Comparison of ENCODE assay signal across 1 cellular context in genomic region chr12:56230449-56231183, GRCh38.
A peak's percentile ranks its signal among the peaks of the same experiment; 100 is the strongest.
TF ChIP-seq lines count a peak whose summit lies in the region.

No MANE protein-coding gene starts in this region.

TF ChIP-seq in HepG2, 621 proteins besides CTCF, POLR2A, EP300 and RAD21 (continued from another document and continues in another):
- TF ChIP-seq KAT7 (CRISPR knock-in tag; IDR thresholded peaks at IDR 0.05; ENCODE audit: borderline replicate concordance), result peak; percentile 7; the same call in 1 of the 2 replicates
- peak; percentile 62; the same call in 1 of the 2 replicates for TF ChIP-seq CREM (IDR thresholded peaks at IDR 0.05)
- TF ChIP-seq CREM (CRISPR knock-in tag; IDR thresholded peaks at IDR 0.05), result no peak
- TF ChIP-seq DBP (CRISPR knock-in tag; IDR thresholded peaks at IDR 0.05; ENCODE audit: not compliant biosample characterization), result peak; percentile 39
- TF ChIP-seq MYNN (CRISPR knock-in tag; IDR thresholded peaks at IDR 0.05; ENCODE audit: low read depth), result no peak
- TF ChIP-seq PHF8 (CRISPR knock-in tag; IDR thresholded peaks at IDR 0.05), result peak; percentile 66
- no peak for TF ChIP-seq SOX6 (IDR thresholded peaks at IDR 0.05)
- 0 out of 2 replicates have a peak, but pooled peaks have one; percentile 10 for TF ChIP-seq SOX6 (CRISPR knock-in tag; IDR thresholded peaks at IDR 0.05)
- peak; percentile 46; the same call in 1 of the 2 replicates for TF ChIP-seq MEIS1 (CRISPR knock-in tag; IDR thresholded peaks at IDR 0.05; ENCODE audit: borderline replicate concordance)
- TF ChIP-seq ZNF552 (CRISPR knock-in tag; IDR thresholded peaks at IDR 0.05; ENCODE audit: borderline replicate concordance), result no peak
- peak; percentile 53 for TF ChIP-seq RFXAP (CRISPR knock-in tag; IDR thresholded peaks at IDR 0.05; ENCODE audit: borderline replicate concordance)
- TF ChIP-seq U2AF2 (IDR thresholded peaks at IDR 0.05; ENCODE audit: low read depth, low read length), result no peak
- TF ChIP-seq GATA4 (IDR thresholded peaks at IDR 0.05; ENCODE audit: borderline replicate concordance, low read depth), result peak; percentile 28; the same call in 1 of the 2 replicates
- TF ChIP-seq MED13 (CRISPR knock-in tag; IDR thresholded peaks at IDR 0.05), result no peak
- TF ChIP-seq ZBTB7B (CRISPR knock-in tag; IDR thresholded peaks at IDR 0.05), result peak; percentile 62; the same call in 1 of the 2 replicates
- TF ChIP-seq CCAR2 (optimal IDR thresholded peaks at IDR 0.05; ENCODE audit: low read depth, low read length), result peak; percentile 29
- peak; percentile 76; the same call in 1 of the 2 replicates for TF ChIP-seq ZBTB3 (CRISPR knock-in tag; IDR thresholded peaks at IDR 0.05; ENCODE audit: borderline replicate concordance, low read depth)
- TF ChIP-seq, protein P1, sequence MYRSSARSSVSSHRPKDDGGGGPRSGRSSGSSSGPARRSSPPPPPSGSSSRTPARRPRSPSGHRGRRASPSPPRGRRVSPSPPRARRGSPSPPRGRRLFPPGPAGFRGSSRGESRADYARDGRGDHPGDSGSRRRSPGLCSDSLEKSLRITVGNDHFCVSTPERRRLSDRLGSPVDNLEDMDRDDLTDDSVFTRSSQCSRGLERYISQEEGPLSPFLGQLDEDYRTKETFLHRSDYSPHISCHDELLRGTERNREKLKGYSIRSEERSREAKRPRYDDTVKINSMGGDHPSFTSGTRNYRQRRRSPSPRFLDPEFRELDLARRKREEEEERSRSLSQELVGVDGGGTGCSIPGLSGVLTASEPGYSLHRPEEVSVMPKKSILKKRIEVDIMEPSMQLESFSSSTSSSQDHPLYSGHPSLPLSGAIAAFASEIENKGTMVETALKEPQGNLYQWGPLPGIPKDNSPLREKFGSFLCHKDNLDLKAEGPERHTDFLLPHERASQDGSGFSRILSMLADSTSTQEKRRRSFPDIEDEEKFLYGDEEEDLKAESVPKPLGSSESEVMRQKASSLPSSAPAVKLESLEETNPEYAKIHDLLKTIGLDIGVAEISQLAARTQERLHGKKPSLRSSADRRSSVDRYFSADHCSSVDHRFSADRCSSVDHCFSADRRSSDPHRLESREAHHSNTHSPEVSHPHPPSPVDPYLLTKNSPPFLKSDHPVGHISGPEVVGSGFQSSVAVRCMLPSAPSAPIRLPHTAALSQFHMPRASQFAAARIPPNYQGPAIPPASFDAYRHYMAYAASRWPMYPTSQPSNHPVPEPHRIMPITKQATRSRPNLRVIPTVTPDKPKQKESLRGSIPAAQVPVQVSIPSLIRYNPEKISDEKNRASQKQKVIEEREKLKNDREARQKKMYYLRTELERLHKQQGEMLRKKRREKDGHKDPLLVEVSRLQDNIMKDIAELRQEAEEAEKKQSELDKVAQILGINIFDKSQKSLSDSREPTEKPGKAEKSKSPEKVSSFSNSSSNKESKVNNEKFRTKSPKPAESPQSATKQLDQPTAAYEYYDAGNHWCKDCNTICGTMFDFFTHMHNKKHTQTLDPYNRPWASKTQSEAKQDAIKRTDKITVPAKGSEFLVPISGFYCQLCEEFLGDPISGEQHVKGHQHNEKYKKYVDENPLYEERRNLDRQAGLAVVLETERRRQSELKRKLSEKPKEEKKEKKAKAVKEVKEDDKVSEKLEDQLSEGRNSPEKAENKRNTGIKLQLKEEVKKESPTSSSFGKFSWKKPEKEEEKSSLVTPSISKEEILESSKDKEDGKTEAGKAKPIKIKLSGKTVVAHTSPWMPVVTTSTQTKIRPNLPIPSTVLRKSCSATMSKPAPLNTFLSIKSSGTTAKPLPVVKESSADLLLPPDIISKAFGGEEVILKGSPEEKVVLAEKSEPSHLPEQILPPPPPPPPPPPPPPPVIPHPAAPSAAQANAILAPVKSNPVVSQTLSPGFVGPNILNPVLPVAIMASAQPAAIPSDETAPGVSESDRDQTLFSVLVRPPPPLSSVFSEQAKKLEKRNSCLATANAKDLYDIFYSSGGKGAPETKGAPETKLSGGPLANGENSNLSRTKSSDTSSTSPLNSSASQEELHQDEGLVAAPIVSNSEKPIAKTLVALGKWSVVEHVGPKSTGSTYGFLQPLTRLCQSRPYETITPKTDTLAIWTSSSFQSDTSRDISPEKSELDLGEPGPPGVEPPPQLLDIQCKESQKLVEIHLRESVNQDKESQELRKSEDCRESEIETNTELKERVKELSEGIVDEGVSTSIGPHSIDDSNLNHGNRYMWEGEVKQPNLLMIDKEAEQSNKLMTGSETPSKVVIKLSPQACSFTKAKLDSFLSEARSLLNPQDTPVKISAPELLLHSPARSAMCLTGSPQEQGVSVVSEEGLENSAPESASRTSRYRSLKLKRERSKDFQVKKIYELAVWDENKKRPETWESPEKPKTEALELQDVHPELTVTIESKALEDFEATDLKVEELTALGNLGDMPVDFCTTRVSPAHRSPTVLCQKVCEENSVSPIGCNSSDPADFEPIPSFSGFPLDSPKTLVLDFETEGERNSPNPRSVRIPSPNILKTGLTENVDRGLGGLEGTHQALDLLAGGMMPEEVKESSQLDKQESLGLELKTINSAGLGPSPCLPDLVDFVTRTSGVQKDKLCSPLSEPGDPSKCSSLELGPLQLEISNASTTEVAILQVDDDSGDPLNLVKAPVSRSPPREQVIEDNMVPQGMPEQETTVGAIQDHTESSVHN (CRISPR knock-in tag; IDR thresholded peaks at IDR 0.05), result peak; percentile 53; the same call in 1 of the 2 replicates
- TF ChIP-seq, protein P2, sequence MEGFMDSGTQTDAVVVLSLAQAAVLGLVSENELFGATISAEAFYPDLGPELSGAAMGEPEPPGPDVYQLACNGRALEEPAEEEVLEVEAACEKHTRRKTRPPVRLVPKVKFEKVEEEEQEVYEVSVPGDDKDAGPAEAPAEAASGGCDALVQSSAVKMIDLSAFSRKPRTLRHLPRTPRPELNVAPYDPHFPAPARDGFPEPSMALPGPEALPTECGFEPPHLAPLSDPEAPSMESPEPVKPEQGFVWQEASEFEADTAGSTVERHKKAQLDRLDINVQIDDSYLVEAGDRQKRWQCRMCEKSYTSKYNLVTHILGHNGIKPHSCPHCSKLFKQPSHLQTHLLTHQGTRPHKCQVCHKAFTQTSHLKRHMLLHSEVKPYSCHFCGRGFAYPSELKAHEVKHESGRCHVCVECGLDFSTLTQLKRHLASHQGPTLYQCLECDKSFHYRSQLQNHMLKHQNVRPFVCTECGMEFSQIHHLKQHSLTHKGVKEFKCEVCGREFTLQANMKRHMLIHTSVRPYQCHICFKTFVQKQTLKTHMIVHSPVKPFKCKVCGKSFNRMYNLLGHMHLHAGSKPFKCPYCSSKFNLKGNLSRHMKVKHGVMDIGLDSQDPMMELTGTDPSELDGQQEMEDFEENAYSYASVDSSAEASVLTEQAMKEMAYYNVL (CRISPR knock-in tag; IDR thresholded peaks at IDR 0.05; ENCODE audit: borderline replicate concordance), result peak; percentile 30; the same call in 1 of the 2 replicates
- peak; percentile 41; the same call in 1 of the 2 replicates for TF ChIP-seq RXRB (CRISPR knock-in tag; IDR thresholded peaks at IDR 0.05; ENCODE audit: borderline replicate concordance)
- TF ChIP-seq ZKSCAN1 (IDR thresholded peaks at IDR 0.05; ENCODE audit: low read length), result no peak
- 0 out of 2 replicates have a peak, but pooled peaks have one; percentile 18 for TF ChIP-seq IRX3 (CRISPR knock-in tag; IDR thresholded peaks at IDR 0.05; ENCODE audit: borderline replicate concordance, low read depth)
- TF ChIP-seq, protein P3, sequence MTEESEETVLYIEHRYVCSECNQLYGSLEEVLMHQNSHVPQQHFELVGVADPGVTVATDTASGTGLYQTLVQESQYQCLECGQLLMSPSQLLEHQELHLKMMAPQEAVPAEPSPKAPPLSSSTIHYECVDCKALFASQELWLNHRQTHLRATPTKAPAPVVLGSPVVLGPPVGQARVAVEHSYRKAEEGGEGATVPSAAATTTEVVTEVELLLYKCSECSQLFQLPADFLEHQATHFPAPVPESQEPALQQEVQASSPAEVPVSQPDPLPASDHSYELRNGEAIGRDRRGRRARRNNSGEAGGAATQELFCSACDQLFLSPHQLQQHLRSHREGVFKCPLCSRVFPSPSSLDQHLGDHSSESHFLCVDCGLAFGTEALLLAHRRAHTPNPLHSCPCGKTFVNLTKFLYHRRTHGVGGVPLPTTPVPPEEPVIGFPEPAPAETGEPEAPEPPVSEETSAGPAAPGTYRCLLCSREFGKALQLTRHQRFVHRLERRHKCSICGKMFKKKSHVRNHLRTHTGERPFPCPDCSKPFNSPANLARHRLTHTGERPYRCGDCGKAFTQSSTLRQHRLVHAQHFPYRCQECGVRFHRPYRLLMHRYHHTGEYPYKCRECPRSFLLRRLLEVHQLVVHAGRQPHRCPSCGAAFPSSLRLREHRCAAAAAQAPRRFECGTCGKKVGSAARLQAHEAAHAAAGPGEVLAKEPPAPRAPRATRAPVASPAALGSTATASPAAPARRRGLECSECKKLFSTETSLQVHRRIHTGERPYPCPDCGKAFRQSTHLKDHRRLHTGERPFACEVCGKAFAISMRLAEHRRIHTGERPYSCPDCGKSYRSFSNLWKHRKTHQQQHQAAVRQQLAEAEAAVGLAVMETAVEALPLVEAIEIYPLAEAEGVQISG (CRISPR knock-in tag; IDR thresholded peaks at IDR 0.05), result peak; percentile 52; the same call in 1 of the 2 replicates
- 0 out of 2 replicates have a peak, but pooled peaks have one; percentile 39 for TF ChIP-seq ATF6 (CRISPR knock-in tag; conservative IDR thresholded peaks at IDR 0.05)
- TF ChIP-seq, protein P4, sequence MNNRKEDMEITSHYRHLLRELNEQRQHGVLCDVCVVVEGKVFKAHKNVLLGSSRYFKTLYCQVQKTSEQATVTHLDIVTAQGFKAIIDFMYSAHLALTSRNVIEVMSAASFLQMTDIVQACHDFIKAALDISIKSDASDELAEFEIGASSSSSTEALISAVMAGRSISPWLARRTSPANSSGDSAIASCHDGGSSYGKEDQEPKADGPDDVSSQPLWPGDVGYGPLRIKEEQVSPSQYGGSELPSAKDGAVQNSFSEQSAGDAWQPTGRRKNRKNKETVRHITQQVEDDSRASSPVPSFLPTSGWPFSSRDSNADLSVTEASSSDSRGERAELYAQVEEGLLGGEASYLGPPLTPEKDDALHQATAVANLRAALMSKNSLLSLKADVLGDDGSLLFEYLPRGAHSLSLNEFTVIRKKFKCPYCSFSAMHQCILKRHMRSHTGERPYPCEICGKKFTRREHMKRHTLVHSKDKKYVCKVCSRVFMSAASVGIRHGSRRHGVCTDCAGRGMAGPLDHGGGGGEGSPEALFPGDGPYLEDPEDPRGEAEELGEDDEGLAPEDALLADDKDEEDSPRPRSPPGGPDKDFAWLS (CRISPR knock-in tag; IDR thresholded peaks at IDR 0.05; ENCODE audit: borderline replicate concordance), result no peak
- TF ChIP-seq SPEN (CRISPR knock-in tag; IDR thresholded peaks at IDR 0.05; ENCODE audit: low read depth), result peak; percentile 45; the same call in 1 of the 2 replicates
- peak; percentile 39 for TF ChIP-seq BCL6 (CRISPR knock-in tag; IDR thresholded peaks at IDR 0.05)
- TF ChIP-seq ZNF350 (CRISPR knock-in tag; IDR thresholded peaks at IDR 0.05; ENCODE audit: borderline replicate concordance, low read depth), result peak; percentile 28; the same call in 1 of the 2 replicates
- peak; percentile 21 for TF ChIP-seq GATAD1 (CRISPR knock-in tag; IDR thresholded peaks at IDR 0.05)
- TF ChIP-seq ARID2 (CRISPR knock-in tag; IDR thresholded peaks at IDR 0.05; ENCODE audit: borderline replicate concordance), result peak; percentile 27; the same call in 1 of the 2 replicates
- TF ChIP-seq JUND (CRISPR knock-in tag; IDR thresholded peaks at IDR 0.05), result no peak
- no peak for TF ChIP-seq TBL1XR1 (IDR thresholded peaks at IDR 0.05; ENCODE audit: borderline replicate concordance, low read length, partially characterized antibody)
- TF ChIP-seq ZNF207 (IDR thresholded peaks at IDR 0.05; ENCODE audit: borderline replicate concordance), result no peak
- TF ChIP-seq ARID4A (CRISPR knock-in tag; IDR thresholded peaks at IDR 0.05; ENCODE audit: borderline replicate concordance), result peak; percentile 78; the same call in 1 of the 2 replicates
